Comparison of ENCODE assay signal across 8 cellular contexts in genomic region chr2:73736855-73737779, GRCh38. TPM values are rescaled to one million over a fixed set of nuclear protein-coding genes. Genes with fewer than 3 reads are reported as not detected.
A peak's percentile ranks its signal among the peaks of the same experiment; 100 is the strongest.
DNase-seq lines count a peak whose midpoint lies in the region; ATAC-seq, FAIRE-seq and TF ChIP-seq lines count a peak whose summit lies in the region.

Gene TPRKB (minus strand): TSS chr2:73737345. CDS start chr2:73734569, 2,776 bp downstream.

- peak; percentile 94 for FAIRE-seq in GM12892 (lab: Jason Lieb, UNC)

- TF ChIP-seq CTCF in adrenal gland (IDR thresholded peaks at IDR 0.05) (no peak), progenitor cell of endocrine pancreas (IDR thresholded peaks at IDR 0.05; ENCODE audit: unreplicated experiment) (no peak)

- peaks cover 26% of the 10 kb centered on the region for H3K27me3 Mint-ChIP-seq in progenitor cell of endocrine pancreas

- intact Hi-C loops in adrenal gland (cut with DNase I) (no loop called here), left cardiac atrium (cut with DNase I) (no loop called here)

- H3K4me3 ChIP-seq in adrenal gland, result peak within 1 kb of the TSS; percentile 7 to 76 (median 56)

- H3K4me1 Mint-ChIP-seq in progenitor cell of endocrine pancreas (ENCODE audit: low read depth), result peaks cover 5% of the 10 kb centered on the region

- ATAC-seq in HG02852 (IDR thresholded peaks at IDR 0.05; ENCODE audit: unreplicated experiment) (peak; percentile 99), left cardiac atrium (peak; percentile 100)

- peak within 1 kb of the TSS in 4 of 5 donors; percentile 45 to 79 (median 64) for H3K27ac ChIP-seq in adrenal gland

- peak within 1 kb of the TSS; percentile 96 for H3K27ac Mint-ChIP-seq in progenitor cell of endocrine pancreas

- H3K36me3 Mint-ChIP-seq in progenitor cell of endocrine pancreas (ENCODE audit: insufficient read depth), result peaks cover 18% of the 10 kb centered on the region

- peaks cover 0 to 18% of the 10 kb centered on the region in 2 donors for H3K4me1 ChIP-seq in adrenal gland (replicated peaks in 1 of 2)

- peak within 1 kb of the TSS; percentile 99 for H3K4me3 Mint-ChIP-seq in progenitor cell of endocrine pancreas (ENCODE audit: low read depth)

- DNase-seq in GM12892 (ENCODE audit: insufficient read length) (peak; percentile 96), NCI-H146 (lab: John Stamatoyannopoulos, UW) (peak; percentile 97), T-helper 1 cell (peak; percentile 86 to 98 (median 89)), adrenal gland (peak; percentile 94 to 98 (median 97)), left cardiac atrium (peak; percentile 97), progenitor cell of endocrine pancreas (ENCODE audit: low spot score, unreplicated experiment) (peak; percentile 76), ureter (ENCODE audit: low spot score) (peak; percentile 97)

- WGBS in adrenal gland, 4 donors, result 1 to 2% (median 1%) methylated on average over 22 to 49 of the region's 49 CpGs

- TF ChIP-seq POLR2A in GM12892 (IDR thresholded peaks at IDR 0.05; ENCODE audit: low read depth, low read length) (peak; percentile 86), adrenal gland (IDR thresholded peaks at IDR 0.05) (peak; percentile 66 to 71)

- peaks cover 5% of the 10 kb centered on the region for H3K9me3 Mint-ChIP-seq in progenitor cell of endocrine pancreas (ENCODE audit: low read depth)

- peaks cover 0 to 22% of the 10 kb centered on the region in 2 donors for H3K36me3 ChIP-seq in adrenal gland (replicated peaks in 1 of 2)

- no peaks in the 10 kb centered on the region for H3K9me3 ChIP-seq in adrenal gland (replicated peaks in 1 of 3)

- no peaks in the 10 kb centered on the region for H3K27me3 ChIP-seq in adrenal gland

RNA-seq across cellular contexts. Expression of gene TPRKB, which starts in this region (rescaled TPM):
- polyA plus RNA-seq in GM12892 (2012; ENCODE audit: missing spikeins), result 59.0 TPM
- total RNA-seq in adrenal gland (10 to 100 TPM; 17.2 to 37.6 (median 20.9) TPM), left cardiac atrium (10 to 100 TPM; 21.7 to 31.4 TPM), progenitor cell of endocrine pancreas (43.3 and 46.8 TPM in 2 replicates), ureter (28.1 TPM)
- 10 to 100 TPM; 50.9 to 67.2 (median 62.2) TPM for polyA plus RNA-seq in adrenal gland

Comparison
In these comparisons a context has a peak if more than half of its experiments do, and no peak if none do; other contexts are left out.
1. Peak in every context shown above with its lines: DNase-seq, ATAC-seq, H3K4me3 ChIP-seq and H3K27ac ChIP-seq.